In genomic region chr4:88445252-88445651, GRCh38 we compare ENCODE assay signal across 30 cellular contexts.
"Had no signal": no experiment of that assay in that cellular context is flagged by ENCODE, and none has a peak within 500 bp of the region (broad histone marks: within the 10 kb centered on the region; RNA-seq: fewer than 3 reads in every experiment).

No MANE protein-coding gene starts in this region.

- H3K9me3 ChIP-seq: left ventricle myocardium inferior, mucosa of descending colon, pancreas, prostate gland, stomach, testis, thyroid gland, transverse colon, upper lobe of left lung, vagina had no signal

- DNase-seq: hypothalamus; kidney; left ventricle myocardium inferior; midbrain; mucosa of descending colon; naive thymus-derived CD4-positive, alpha-beta T cell; nucleus accumbens; pancreas; posterior cingulate gyrus; retina; right cardiac atrium; stimulated activated CD4-positive, alpha-beta T cell treated with anti-CD3 and anti-CD28 coated beads, Interleukin-12 subunit alpha, Interleukin-12 subunit beta, amount 100 ng/mL, for 4 hours; stimulated activated CD4-positive, alpha-beta T cell treated with anti-CD3 and anti-CD28 coated beads, Interleukin-15, amount 100 ng/mL, for 24 hours; stimulated activated CD4-positive, alpha-beta T cell treated with anti-CD3 and anti-CD28 coated beads, Interleukin-2, amount 100 ng/mL, for 24 hours; stimulated activated CD4-positive, alpha-beta T cell treated with anti-CD3 and anti-CD28 coated beads, Interleukin-4, amount 100 ng/mL, for 1 hour; stimulated activated naive B cell treated with anti-CD40 and anti-IgM and Interleukin-4, amounts not matched to agents 10 μg/mL and 1 μg/mL and 100 μg/mL, for 72 hours; stimulated activated naive CD8-positive, alpha-beta T cell treated with anti-CD3 and anti-CD28 coated beads, Interleukin-15, Interleukin-2, amounts not matched to agents 100 U/mL and 50 U/mL, for 24 hours; stomach; testis; thyroid gland; transverse colon; upper lobe of left lung had no signal

- H3K9me3 Mint-ChIP-seq: natural killer cell treated with Interleukin-12 subunit alpha and Interleukin-12 subunit beta and Interleukin-15 and Interleukin-18, amount 100 ng/mL, for 72 hours had no signal

- FAIRE-seq: kidney, pancreas had no signal

- H3K4me1 ChIP-seq: pancreas, prostate gland, stomach, transverse colon, upper lobe of left lung, vagina had no signal

- H3K4me3 Mint-ChIP-seq: memory B cell; naive thymus-derived CD4-positive, alpha-beta T cell; natural killer cell treated with Interleukin-12 subunit alpha and Interleukin-12 subunit beta and Interleukin-15 and Interleukin-18, amount 100 ng/mL, for 72 hours; neural crest cell; stimulated activated naive B cell treated with anti-CD40 and anti-IgM and Interleukin-4, amounts not matched to agents 10 μg/mL and 1 μg/mL and 100 μg/mL, for 72 hours had no signal

- H3K4me3 ChIP-seq: left ventricle myocardium inferior, lung, mucosa of descending colon, pancreas, prostate gland, skin epidermis, stomach, testis, thyroid gland, transverse colon, upper lobe of left lung, vagina had no signal

- H3K4me1 Mint-ChIP-seq: memory B cell; stimulated activated naive B cell treated with anti-CD40 and anti-IgM and Interleukin-4, amounts not matched to agents 10 μg/mL and 1 μg/mL and 100 μg/mL, for 72 hours had no signal

- H3K27me3 Mint-ChIP-seq: memory B cell; naive thymus-derived CD4-positive, alpha-beta T cell; natural killer cell treated with Interleukin-12 subunit alpha and Interleukin-12 subunit beta and Interleukin-15 and Interleukin-18, amount 100 ng/mL, for 72 hours; stimulated activated naive B cell treated with anti-CD40 and anti-IgM and Interleukin-4, amounts not matched to agents 10 μg/mL and 1 μg/mL and 100 μg/mL, for 72 hours had no signal

- H3K27ac ChIP-seq: left ventricle myocardium inferior, pancreas, prostate gland, skin epidermis, stomach, thyroid gland, transverse colon, upper lobe of left lung, vagina had no signal

- H3K36me3 ChIP-seq: pancreas, prostate gland, thyroid gland, transverse colon, upper lobe of left lung, vagina had no signal

- H3K27ac Mint-ChIP-seq: memory B cell; naive thymus-derived CD4-positive, alpha-beta T cell; natural killer cell treated with Interleukin-12 subunit alpha and Interleukin-12 subunit beta and Interleukin-15 and Interleukin-18, amount 100 ng/mL, for 72 hours; stimulated activated naive B cell treated with anti-CD40 and anti-IgM and Interleukin-4, amounts not matched to agents 10 μg/mL and 1 μg/mL and 100 μg/mL, for 72 hours had no signal

- H3K27me3 ChIP-seq: pancreas, stomach, testis, thyroid gland, transverse colon, upper lobe of left lung, vagina had no signal

- ATAC-seq: mucosa of descending colon; naive thymus-derived CD4-positive, alpha-beta T cell; natural killer cell treated with Interleukin-12 subunit alpha and Interleukin-12 subunit beta and Interleukin-15 and Interleukin-18, amount 100 ng/mL, for 72 hours; pancreas; sciatic nerve; stimulated activated naive B cell treated with anti-CD40 and anti-IgM and Interleukin-4, amounts not matched to agents 10 μg/mL and 1 μg/mL and 100 μg/mL, for 72 hours; stimulated activated naive CD8-positive, alpha-beta T cell treated with anti-CD3 and anti-CD28 coated beads, Interleukin-15, Interleukin-2, amounts not matched to agents 100 U/mL and 50 U/mL, for 24 hours had no signal
